8 cellular contexts compared by ENCODE assay signal in the genomic region with DNA sequence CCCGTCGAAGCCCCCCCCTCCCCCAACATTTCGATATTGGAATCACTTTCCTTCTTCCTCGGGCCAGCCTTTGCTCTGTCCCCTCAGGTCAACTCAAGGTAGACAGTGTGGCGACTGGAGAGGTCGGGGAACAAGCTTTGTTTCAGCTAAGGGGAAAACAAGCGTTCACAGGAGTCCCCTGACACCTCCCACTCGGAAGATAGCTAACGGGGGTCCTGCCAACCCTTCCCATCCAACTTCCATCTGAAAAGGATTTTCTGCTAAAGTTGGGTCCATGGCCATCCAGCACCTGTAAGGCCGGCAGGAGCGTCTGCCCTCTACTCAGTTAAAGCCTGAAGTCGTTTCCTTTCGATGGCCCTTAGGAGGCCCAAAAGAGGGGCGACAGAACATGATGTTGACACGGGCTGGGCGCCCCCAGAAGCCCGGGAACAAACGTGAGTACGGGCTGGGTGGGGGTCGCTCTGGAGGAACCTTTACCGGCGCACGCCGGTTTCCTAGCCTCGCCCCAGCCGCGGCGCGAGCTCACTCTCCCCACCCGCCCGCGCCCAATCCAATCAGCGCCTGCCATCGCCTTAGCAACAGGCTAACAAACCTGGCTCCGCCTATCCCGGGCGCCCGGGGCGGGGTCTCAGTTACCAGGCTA. TPM values are rescaled to one million over a fixed set of nuclear protein-coding genes. Genes with fewer than 3 reads are reported as not detected.
DNase-seq lines count a peak whose midpoint lies in the region; ATAC-seq lines count a peak whose summit lies in the region.

No MANE protein-coding gene starts in this region.

- peak; percentile 49 for ATAC-seq in GM21381 (IDR thresholded peaks at IDR 0.05; ENCODE audit: unreplicated experiment)

- no peaks in the 10 kb centered on the region for H3K27me3 ChIP-seq in endocrine pancreas (ENCODE audit: control insufficient read depth, insufficient read depth, low read length)

- DNase-seq in COLO829 (ENCODE audit: low spot score) (peak; percentile 75), HT1080 (ENCODE audit: low read depth) (peak; percentile 95), NOMO-1 (lab: John Stamatoyannopoulos, UW; ENCODE audit: unreplicated experiment in 2 of 2) (peak; percentile 92 to 93)
- peak; percentile 92 for DNase-seq in activated CD8-positive, alpha-beta memory T cell treated with anti-CD3 and anti-CD28 coated beads, Interleukin-2, amount 50 U/mL, for 1 hour (ENCODE audit: extremely low read depth)
- DNase-seq in stimulated activated CD8-positive, alpha-beta memory T cell treated with anti-CD3 and anti-CD28 coated beads, Interleukin-15, amount 100 ng/mL, for 1 hour (ENCODE audit: low read depth) = peak; percentile 98

- H3K9me3 ChIP-seq in endocrine pancreas (ENCODE audit: control insufficient read depth, low read length) = no peaks in the 10 kb centered on the region
- no peaks in the 10 kb centered on the region for H3K9me3 ChIP-seq in mesodermal cell (ENCODE audit: control insufficient read depth, low read length)

- no peaks in the 10 kb centered on the region for H3K36me3 ChIP-seq in endocrine pancreas (ENCODE audit: control insufficient read depth, insufficient read depth, low read length)
- peaks cover 8% of the 10 kb centered on the region for H3K36me3 ChIP-seq in mesodermal cell (ENCODE audit: control insufficient read depth, insufficient read depth, low read length)

- peak overlapping the region; percentile 100 for H3K27ac ChIP-seq in mesodermal cell (ENCODE audit: low read depth, low read length, severe bottlenecking)

- H3K9ac ChIP-seq in endocrine pancreas (ENCODE audit: control insufficient read depth, insufficient read depth, low read length) = peak overlapping the region; percentile 100

- H3K4me3 ChIP-seq in endocrine pancreas (ENCODE audit: control insufficient read depth, insufficient read depth, low read length) (peak overlapping the region; percentile 99), mesodermal cell (ENCODE audit: extremely low read depth, insufficient read depth, low read length, poor library complexity, severe bottlenecking) (peak overlapping the region; percentile 74)

- H3K4me1 ChIP-seq in endocrine pancreas (ENCODE audit: control insufficient read depth, insufficient read depth, low read length) (peaks cover 24% of the 10 kb centered on the region), mesodermal cell (ENCODE audit: control insufficient read depth, insufficient read depth, low read length, poor library complexity, severe bottlenecking) (no peaks in the 10 kb centered on the region)

- WGBS in mesodermal cell (ENCODE audit: insufficient coverage in 2 of 2), 2 experiments = 0% methylated on average over 24 to 29 of the region's 39 CpGs

RNA-seq across cellular contexts. Expression of a gene that starts 2.5 kb away (rescaled TPM):
- 12.7 and 14.1 TPM in 2 replicates for total RNA-seq in HT1080 (2014; rRNA removed; shearing (Covaris generic))
- 9.9 and 12.6 TPM in 2 replicates for polyA plus RNA-seq in HT1080 (2015; cell fraction: cytosol; rRNA removed)
- polyA plus RNA-seq in HT1080 (2015; cell fraction: nucleus; rRNA removed) = 34.4 and 43.8 TPM in 2 replicates
- 36.7 TPM for polyA plus RNA-seq in mesodermal cell (2013, experiment 1 of 2)
- polyA plus RNA-seq in mesodermal cell (2013, experiment 2 of 2) = 43.7 TPM

Comparison
In these comparisons a context has a peak if more than half of its experiments do, and no peak if none do; other contexts are left out.
1. Peak in every context shown above with its lines: DNase-seq, ATAC-seq, H3K4me3 ChIP-seq and H3K27ac ChIP-seq.